Comparison of ENCODE assay signal across 9 cellular contexts in genomic region chr5:115831163-115831768, GRCh38. TPM values are rescaled to one million over a fixed set of nuclear protein-coding genes. Genes with fewer than 3 reads are reported as not detected.
DNase-seq lines count a peak whose midpoint lies in the region; ATAC-seq, FAIRE-seq and TF ChIP-seq lines count a peak whose summit lies in the region.
"Had no signal": no experiment of that assay in that cellular context is flagged by ENCODE, and none has a peak within 500 bp of the region (broad histone marks: within the 10 kb centered on the region; RNA-seq: fewer than 3 reads in every experiment).

No MANE protein-coding gene starts in this region.

- no peak for DNase-seq in activated CD8-positive, alpha-beta memory T cell treated with anti-CD3 and anti-CD28 coated beads, Interleukin-2, amount 10 ng/mL, durations not matched to agents 7 days and 5 days
- no peak for DNase-seq in activated CD8-positive, alpha-beta memory T cell treated with anti-CD3 and anti-CD28 coated beads, Interleukin-2, amount 50 U/mL, for 4 hours
- no peak for DNase-seq in heart left ventricle
- DNase-seq in small intestine: peak; percentile 41
- no peak for DNase-seq in NCI-H1048 (lab: John Stamatoyannopoulos, UW)

- H3K4me1 ChIP-seq in heart left ventricle: no peaks in the 10 kb centered on the region
- H3K4me1 ChIP-seq in small intestine (ENCODE audit: control insufficient read depth in 2 of 2, insufficient read depth in 1 of 2, low read depth in 1 of 2, low read length in 1 of 2): no peaks in the 10 kb centered on the region

- peak; percentile 94 for TF ChIP-seq CTCF in VCaP (conservative IDR thresholded peaks at IDR 0.05)
- peak; percentile 62 to 83 (median 73) for TF ChIP-seq CTCF in heart left ventricle (IDR thresholded peaks at IDR 0.05)

- peak; percentile 49 for ATAC-seq in activated CD8-positive, alpha-beta memory T cell treated with anti-CD3 and anti-CD28 coated beads, Interleukin-2, amount 10 ng/mL, durations not matched to agents 7 days and 5 days
- ATAC-seq in GM19463 (IDR thresholded peaks at IDR 0.05; ENCODE audit: unreplicated experiment) (peak; percentile 85), HG03565 (IDR thresholded peaks at IDR 0.05; ENCODE audit: unreplicated experiment) (peak; percentile 64), heart left ventricle (peak in 1 of 4 donors; percentile 51)

- H3K9me3 ChIP-seq in heart left ventricle: no peaks in the 10 kb centered on the region
- no peaks in the 10 kb centered on the region for H3K9me3 ChIP-seq in small intestine (ENCODE audit: control insufficient read depth, low read depth)

- no peak overlapping the region for H3K27ac Mint-ChIP-seq in activated CD8-positive, alpha-beta memory T cell treated with anti-CD3 and anti-CD28 coated beads, Interleukin-2, amount 10 ng/mL, durations not matched to agents 7 days and 5 days
- H3K27ac Mint-ChIP-seq: dendritic cell treated with granulocyte-macrophage colony-stimulating factor and Interleukin-4, amounts not matched to agents 40 ng/mL and 50 ng/mL, for 4 days had no signal

- peaks cover 55% of the 10 kb centered on the region for H3K36me3 Mint-ChIP-seq in activated CD8-positive, alpha-beta memory T cell treated with anti-CD3 and anti-CD28 coated beads, Interleukin-2, amount 10 ng/mL, durations not matched to agents 7 days and 5 days

- FAIRE-seq in small intestine (lab: Jason Lieb, UNC): no peak

- WGBS in heart left ventricle, 4 donors: 52 to 62% (median 57%) methylated on average over 2 of the region's 2 CpGs
- WGBS in small intestine, 3 donors: 50 to 53% (median 50%) methylated on average over 2 of the region's 2 CpGs

- intact Hi-C loops in heart left ventricle (cut with DNase I): loop anchor here in 6 of 10 donors (2.0 to 10.0 kb wide), 7 partner anchors 194 to 526 kb away; partner anchors contain the start of gene COMMD10 (in 1 of the 6)

- H3K27me3 Mint-ChIP-seq in activated CD8-positive, alpha-beta memory T cell treated with anti-CD3 and anti-CD28 coated beads, Interleukin-2, amount 10 ng/mL, durations not matched to agents 7 days and 5 days: no peaks in the 10 kb centered on the region
- H3K27me3 Mint-ChIP-seq: dendritic cell treated with granulocyte-macrophage colony-stimulating factor and Interleukin-4, amounts not matched to agents 40 ng/mL and 50 ng/mL, for 4 days had no signal

- peaks cover 4% of the 10 kb centered on the region for H3K9me3 Mint-ChIP-seq in activated CD8-positive, alpha-beta memory T cell treated with anti-CD3 and anti-CD28 coated beads, Interleukin-2, amount 10 ng/mL, durations not matched to agents 7 days and 5 days (ENCODE audit: low read depth)

- no peak overlapping the region for H3K4me3 Mint-ChIP-seq in activated CD8-positive, alpha-beta memory T cell treated with anti-CD3 and anti-CD28 coated beads, Interleukin-2, amount 10 ng/mL, durations not matched to agents 7 days and 5 days
- H3K4me3 Mint-ChIP-seq: dendritic cell treated with granulocyte-macrophage colony-stimulating factor and Interleukin-4, amounts not matched to agents 40 ng/mL and 50 ng/mL, for 4 days had no signal

- H3K27me3 ChIP-seq in heart left ventricle (no peaks in the 10 kb centered on the region), small intestine (ENCODE audit: control insufficient read depth in 2 of 2, insufficient read depth in 2 of 2, low read length in 2 of 2) (no peaks in the 10 kb centered on the region)

- CTCF ChIA-PET in activated CD8-positive, alpha-beta memory T cell treated with anti-CD3 and anti-CD28 coated beads, Interleukin-2, amount 10 ng/mL, durations not matched to agents 7 days and 5 days (lab: Charles Lee): interaction anchor here (0.6 to 1.8 kb wide), 6 partner anchors 12 to 203 kb away, joined by 3 to 4 read pairs (median 4); no protein-coding TSS in a partner anchor

- peaks cover 5% of the 10 kb centered on the region for H3K4me1 Mint-ChIP-seq in activated CD8-positive, alpha-beta memory T cell treated with anti-CD3 and anti-CD28 coated beads, Interleukin-2, amount 10 ng/mL, durations not matched to agents 7 days and 5 days

- no peak overlapping the region for H3K27ac ChIP-seq in VCaP
- no peak overlapping the region for H3K27ac ChIP-seq in heart left ventricle
- H3K27ac ChIP-seq in small intestine (ENCODE audit: low read depth in 1 of 2, low read length in 1 of 2): no peak overlapping the region

- H3K4me3 ChIP-seq in heart left ventricle (no peak overlapping the region), small intestine (ENCODE audit: low read depth in 1 of 2, low read length in 2 of 2) (no peak overlapping the region)

- H3K36me3 ChIP-seq in heart left ventricle (peaks cover 1 to 93% (median 83%) of the 10 kb centered on the region in 9 donors), small intestine (ENCODE audit: control insufficient read depth in 2 of 2, insufficient read depth in 2 of 2, low read length in 2 of 2) (peaks cover 4 to 9% of the 10 kb centered on the region in 2 donors)

- TF ChIP-seq POLR2A in heart left ventricle (IDR thresholded peaks at IDR 0.05): no peak

RNA-seq across cellular contexts. Expression of gene ATG12, which starts 10.1 kb away (rescaled TPM):
- 10 to 100 TPM; 36.5 to 36.9 TPM for total RNA-seq in activated CD8-positive, alpha-beta memory T cell treated with anti-CD3 and anti-CD28 coated beads, Interleukin-2, amount 10 ng/mL, durations not matched to agents 7 days and 5 days
- 10 to 100 TPM; 15.3 to 29.2 (median 20.8) TPM for total RNA-seq in heart left ventricle
- polyA plus RNA-seq in heart left ventricle (10 to 100 TPM; 23.0 to 31.3 TPM), small intestine (10 to 100 TPM; 28.6 to 30.9 (median 29.5) TPM)

RNA-seq across cellular contexts. Expression of gene AP3S1, which starts 10.5 kb away (rescaled TPM):
- 10 to 100 TPM; 57.1 to 66.2 TPM for total RNA-seq in activated CD8-positive, alpha-beta memory T cell treated with anti-CD3 and anti-CD28 coated beads, Interleukin-2, amount 10 ng/mL, durations not matched to agents 7 days and 5 days
- 10 to 100 TPM; 20.3 to 56.4 (median 46.6) TPM for total RNA-seq in heart left ventricle
- 10 to 100 TPM; 40.8 to 42.1 TPM for polyA plus RNA-seq in heart left ventricle
- 100 to 1,000 TPM in 2 of 3 donors, 10 to 100 TPM in 1; 62.7 to 135 (median 118) TPM for polyA plus RNA-seq in small intestine

RNA-seq across cellular contexts. Expression of gene CDO1, which starts 14.8 kb away (rescaled TPM):
- total RNA-seq in activated CD8-positive, alpha-beta memory T cell treated with anti-CD3 and anti-CD28 coated beads, Interleukin-2, amount 10 ng/mL, durations not matched to agents 7 days and 5 days: under 1 TPM in 1 of 2 experiments, not detected in 1; 0.30 TPM
- total RNA-seq in heart left ventricle: 10 to 100 TPM in 3 of 9 donors, 1 to 10 TPM in 6; 2.7 to 37.2 (median 5.2) TPM
- polyA plus RNA-seq in heart left ventricle: 1 to 10 TPM; 4.8 to 6.4 TPM
- 1 to 10 TPM; 1.1 to 5.9 (median 1.3) TPM for polyA plus RNA-seq in small intestine
